In the genomic region with DNA sequence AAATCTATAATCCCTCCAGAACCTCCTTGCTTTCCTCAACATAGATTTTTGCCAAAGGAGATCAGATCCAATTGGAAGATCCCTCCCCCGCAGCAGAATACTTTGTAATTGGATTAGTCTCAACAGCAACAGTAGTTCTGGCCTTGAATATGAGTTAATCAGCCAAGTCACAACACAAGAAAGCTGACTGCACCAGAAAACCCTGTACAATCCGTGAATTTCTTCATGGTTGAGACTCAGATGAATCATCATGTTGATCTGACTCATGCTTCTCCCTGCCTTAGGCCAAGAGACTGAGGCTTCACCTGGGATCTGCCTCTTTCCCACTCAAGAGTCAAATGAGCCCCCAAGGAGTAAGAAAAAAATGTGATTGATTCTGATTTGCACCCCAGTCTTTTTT, we compare ENCODE assay signal across 9 cellular contexts. TPM values are rescaled to one million over a fixed set of nuclear protein-coding genes. Genes with fewer than 3 reads are reported as not detected.
A peak's percentile ranks its signal among the peaks of the same experiment; 100 is the strongest.
DNase-seq lines count a peak whose midpoint lies in the region; ATAC-seq and TF ChIP-seq lines count a peak whose summit lies in the region.
"Had no signal": no experiment of that assay in that cellular context is flagged by ENCODE, and none has a peak within 500 bp of the region (broad histone marks: within the 10 kb centered on the region; RNA-seq: fewer than 3 reads in every experiment).

No MANE protein-coding gene starts in this region.

- H3K36me3 ChIP-seq in aorta (ENCODE audit: control insufficient read depth in 1 of 2, insufficient read depth in 2 of 2, low read length in 1 of 2) = no peaks in the 10 kb centered on the region
- peaks cover 4% of the 10 kb centered on the region for H3K36me3 ChIP-seq in HAP-1 (replicated peaks)

- in situ Hi-C loops in HAP-1 (cut with MboI; ENCODE audit: low sequenced_read_pairs) = no loop called here

- peak; percentile 17 for ATAC-seq in activated CD4-positive, alpha-beta T cell treated with anti-CD3 and anti-CD28 coated beads for 36 hours
- ATAC-seq in aorta (ENCODE audit: low FRiP score) = peak; percentile 81
- ATAC-seq: left colon had no signal

- peak overlapping the region in 1 of 2 donors; percentile 6 for H3K27ac ChIP-seq in aorta (ENCODE audit: low read depth in 1 of 2, low read length in 2 of 2)
- H3K27ac ChIP-seq: BLaER1 had no signal

- H3K4me1 ChIP-seq in aorta (ENCODE audit: control insufficient read depth in 1 of 2, insufficient read depth in 2 of 2, low read length in 2 of 2) = peaks cover 3 to 10% of the 10 kb centered on the region in 2 donors
- peaks cover 9% of the 10 kb centered on the region for H3K4me1 ChIP-seq in HAP-1

- H3K27me3 ChIP-seq in aorta (ENCODE audit: control insufficient read depth in 1 of 2, insufficient read depth in 2 of 2, low read length in 1 of 2) = no peaks in the 10 kb centered on the region
- H3K27me3 ChIP-seq in HAP-1 (ENCODE audit: low read depth) = peaks cover 14% of the 10 kb centered on the region; the same call in 1 of the 2 replicates
- H3K27me3 ChIP-seq: BLaER1 had no signal

- POLR2A ChIA-PET in activated CD4-positive, alpha-beta T cell treated with anti-CD3 and anti-CD28 coated beads for 36 hours (lab: Charles Lee) = no interaction called here

- no peaks in the 10 kb centered on the region for H3K9me3 Mint-ChIP-seq in activated CD4-positive, alpha-beta T cell treated with anti-CD3 and anti-CD28 coated beads for 36 hours (ENCODE audit: low read depth)

- DNase-seq in activated CD4-positive, alpha-beta T cell treated with anti-CD3 and anti-CD28 coated beads for 36 hours = no peak
- DNase-seq in activated CD4-positive, alpha-beta T cell treated with anti-CD3 and anti-CD28 coated beads for 1 hour = no peak
- DNase-seq in fibroblast of pulmonary artery (ENCODE audit: low read depth) (peak; percentile 95), aorta (no peak), putamen (ENCODE audit: low spot score) (no peak), HAP-1 (ENCODE audit: low spot score in 2 of 2) (no peak)
- DNase-seq: Karpas-422, left colon had no signal

- TF ChIP-seq CTCF in fibroblast of pulmonary artery (IDR thresholded peaks at IDR 0.05; ENCODE audit: low read length, missing control alignments) = no peak

- H3K27ac Mint-ChIP-seq in activated CD4-positive, alpha-beta T cell treated with anti-CD3 and anti-CD28 coated beads for 36 hours = no peak overlapping the region

- no peak overlapping the region for H3K4me3 Mint-ChIP-seq in activated CD4-positive, alpha-beta T cell treated with anti-CD3 and anti-CD28 coated beads for 36 hours

- no peaks in the 10 kb centered on the region for H3K9me3 ChIP-seq in aorta (ENCODE audit: control insufficient read depth, low read length)
- H3K9me3 ChIP-seq in HAP-1 = no peaks in the 10 kb centered on the region
- H3K9me3 ChIP-seq: BLaER1 had no signal

- H3K4me3 ChIP-seq in fibroblast of pulmonary artery (replicated peaks; ENCODE audit: low read depth, low read length) (no peak overlapping the region), aorta (ENCODE audit: low read length in 2 of 2) (no peak overlapping the region), HAP-1 (no peak overlapping the region)
- H3K4me3 ChIP-seq: BLaER1 had no signal

- CTCF ChIA-PET in activated CD4-positive, alpha-beta T cell treated with anti-CD3 and anti-CD28 coated beads for 36 hours (lab: Charles Lee) = interaction anchor here (0.6 to 0.9 kb wide), 2 partner anchors 12 to 43 kb away, joined by 3 to 4 read pairs; no protein-coding TSS in a partner anchor

- WGBS in aorta, 2 donors = 0 to 3% methylated on average over 2 of the region's 2 CpGs

- peaks cover 24% of the 10 kb centered on the region for H3K4me1 Mint-ChIP-seq in activated CD4-positive, alpha-beta T cell treated with anti-CD3 and anti-CD28 coated beads for 36 hours

- intact Hi-C loops in activated CD4-positive, alpha-beta T cell treated with anti-CD3 and anti-CD28 coated beads for 36 hours (cut with DNase I, micrococcal nuclease) = no loop called here
- intact Hi-C loops in aorta (cut with DNase I) = loop anchor here (10.0 kb wide), 3 partner anchors 302 to 652 kb away; partner anchors contain the start of genes ANG (in 1 of the 2), CCNB1IP1 (in 1 of the 2) and RNASE4 (in 1 of the 2)

- peaks cover 15% of the 10 kb centered on the region for H3K36me3 Mint-ChIP-seq in activated CD4-positive, alpha-beta T cell treated with anti-CD3 and anti-CD28 coated beads for 36 hours (ENCODE audit: low read depth)

- H3K27me3 Mint-ChIP-seq in activated CD4-positive, alpha-beta T cell treated with anti-CD3 and anti-CD28 coated beads for 36 hours = peaks cover 2% of the 10 kb centered on the region

RNA-seq across cellular contexts. Expression of gene METTL17, which starts 3.0 kb away (rescaled TPM):
- 10 to 100 TPM; 89.3 to 90.0 TPM for total RNA-seq in activated CD4-positive, alpha-beta T cell treated with anti-CD3 and anti-CD28 coated beads for 36 hours
- total RNA-seq in aorta = 10 to 100 TPM; 33.5 to 57.0 TPM
- 10 to 100 TPM; 20.0 to 88.6 TPM for polyA plus RNA-seq in aorta

RNA-seq across cellular contexts. Expression of gene SLC39A2, which starts 12.3 kb away (rescaled TPM):
- under 1 TPM; 0.21 to 0.30 TPM for total RNA-seq in activated CD4-positive, alpha-beta T cell treated with anti-CD3 and anti-CD28 coated beads for 36 hours
- not detected for total RNA-seq in aorta
- polyA plus RNA-seq in aorta = not detected

RNA-seq across cellular contexts. Expression of gene RNASE2, which starts 31.5 kb away (rescaled TPM):
- total RNA-seq in activated CD4-positive, alpha-beta T cell treated with anti-CD3 and anti-CD28 coated beads for 36 hours = not detected
- 1 to 10 TPM; 4.5 to 5.8 TPM for total RNA-seq in aorta
- polyA plus RNA-seq in aorta = 1 to 10 TPM; 2.8 to 3.3 TPM

RNA-seq across cellular contexts. Expression of gene NDRG2, which starts 38.0 kb away (rescaled TPM):
- 1 to 10 TPM; 5.5 to 7.0 TPM for total RNA-seq in activated CD4-positive, alpha-beta T cell treated with anti-CD3 and anti-CD28 coated beads for 36 hours
- total RNA-seq in aorta = 100 to 1,000 TPM in 1 of 2 donors, 10 to 100 TPM in 1; 68.7 to 107 TPM
- polyA plus RNA-seq in aorta = 100 to 1,000 TPM in 1 of 2 donors, 10 to 100 TPM in 1; 83.6 to 196 TPM

RNA-seq across cellular contexts. Expression of gene TPPP2, which starts 43.2 kb away (rescaled TPM):
- total RNA-seq in activated CD4-positive, alpha-beta T cell treated with anti-CD3 and anti-CD28 coated beads for 36 hours = not detected
- not detected for total RNA-seq in aorta
- polyA plus RNA-seq in aorta = not detected

Comparison
In these comparisons a context has a peak if more than half of its experiments do, and no peak if none do; other contexts are left out.
1. RNA of gene RNASE2, which starts 31.5 kb away (total RNA-seq): 4.5 to 5.8 TPM in aorta; not detected in activated CD4-positive, alpha-beta T cell treated with anti-CD3 and anti-CD28 coated beads for 36 hours; every median in the first group is over 4 times any median in the second.
2. intact Hi-C loops: an anchor here in aorta (10.0 kb wide); none called in activated CD4-positive, alpha-beta T cell treated with anti-CD3 and anti-CD28 coated beads for 36 hours.